1 cellular context compared by ENCODE assay signal in genomic region chr10:29407280-29407858, GRCh38.
TF ChIP-seq lines count a peak whose summit lies in the region.

No MANE protein-coding gene starts in this region.

TF ChIP-seq in HEK293, 187 proteins besides CTCF, POLR2A, EP300 and RAD21 (continued from another document):
- peak; percentile 59; the same call in 1 of the 2 replicates for TF ChIP-seq ZNF280D (tag by site-specific recombination; IDR thresholded peaks at IDR 0.05)
- TF ChIP-seq ZNF362 (tag by site-specific recombination; IDR thresholded peaks at IDR 0.05): no peak
- no peak for TF ChIP-seq ZNF645 (tag by site-specific recombination; IDR thresholded peaks at IDR 0.05)
- TF ChIP-seq ZNF184 (tag by site-specific recombination; IDR thresholded peaks at IDR 0.05): peak; percentile 34; the same call in 1 of the 2 replicates
- TF ChIP-seq ZNF518A (tag by site-specific recombination; conservative IDR thresholded peaks at IDR 0.05; ENCODE audit: low read depth): peak; percentile 69
- no peak for TF ChIP-seq ELK4 (IDR thresholded peaks at IDR 0.05; ENCODE audit: borderline replicate concordance, low read depth, low read length)
- TF ChIP-seq ZNF791 (tag by site-specific recombination; IDR thresholded peaks at IDR 0.05): no peak
- no peak for TF ChIP-seq ZNF433 (tag by site-specific recombination; IDR thresholded peaks at IDR 0.05; ENCODE audit: low read depth)
- TF ChIP-seq SETDB1 (IDR thresholded peaks at IDR 0.05; ENCODE audit: insufficient read length, low read length): peak; percentile 99
